Comparison of ENCODE assay signal across 30 cellular contexts in the genomic region with DNA sequence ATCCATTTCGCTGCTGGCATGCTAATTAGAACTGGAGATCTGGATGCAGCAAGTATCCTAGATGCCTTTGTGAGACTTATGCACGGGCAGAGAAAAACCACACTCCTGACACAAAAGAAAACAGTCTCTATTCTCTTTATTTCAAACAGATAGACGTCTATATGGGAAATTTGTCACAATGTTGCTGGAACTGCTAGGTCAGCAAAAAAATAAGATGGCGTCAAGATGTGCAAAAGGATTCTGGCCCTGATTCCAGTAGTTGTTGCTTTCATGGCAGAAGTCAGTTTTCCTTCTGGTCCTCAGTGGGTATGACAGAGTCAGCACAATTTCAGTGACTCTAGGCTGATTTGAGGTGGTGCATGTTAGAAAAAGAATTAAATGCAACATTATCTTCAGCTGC.
"Had no signal": no experiment of that assay in that cellular context is flagged by ENCODE, and none has a peak within 500 bp of the region (broad histone marks: within the 10 kb centered on the region; RNA-seq: fewer than 3 reads in every experiment).

No MANE protein-coding gene starts in this region.

- H2AFZ ChIP-seq: neural progenitor cell, parathyroid adenoma had no signal

- DNase-seq: naive thymus-derived CD4-positive, alpha-beta T cell; natural killer cell; nucleus accumbens; posterior cingulate gyrus; psoas muscle; right cardiac atrium; spleen; stimulated activated CD4-positive, alpha-beta T cell treated with anti-CD3 and anti-CD28 coated beads, Interleukin-12 subunit alpha, Interleukin-12 subunit beta, amount 100 ng/mL, for 4 hours; stimulated activated CD4-positive, alpha-beta T cell treated with anti-CD3 and anti-CD28 coated beads, Interleukin-1b, Interleukin-23, amount 100 ng/mL, for 48 hours; stimulated activated CD4-positive, alpha-beta T cell treated with anti-CD3 and anti-CD28 coated beads, Interleukin-4, amount 100 ng/mL, for 1 hour; stimulated activated CD4-positive, alpha-beta T cell treated with anti-CD3 and anti-CD28 coated beads, Interleukin-4, amount 100 ng/mL, for 4 hours; stimulated activated CD8-positive, alpha-beta memory T cell treated with anti-CD3 and anti-CD28 coated beads, Interleukin-4, amount 100 ng/mL, for 48 hours; stimulated activated naive CD4-positive, alpha-beta T cell; stimulated activated naive CD8-positive, alpha-beta T cell treated with anti-CD3 and anti-CD28 coated beads, Interleukin-15, amount 100 ng/mL, for 72 hours; stimulated activated naive CD8-positive, alpha-beta T cell treated with anti-CD3 and anti-CD28 coated beads, Interleukin-15, Interleukin-2, amounts not matched to agents 100 U/mL and 50 U/mL, for 24 hours; substantia nigra; testis; trophoblast cell; upper lobe of left lung had no signal

- FAIRE-seq: urothelium cell line had no signal

- H3K36me3 ChIP-seq: neural progenitor cell, neutrophil, spleen, suprapubic skin, tibial nerve, upper lobe of left lung, vagina had no signal

- H3K4me1 ChIP-seq: neural progenitor cell, parathyroid adenoma, psoas muscle, spleen, suprapubic skin, testis, tibial nerve, upper lobe of left lung, vagina had no signal

- H3K9ac ChIP-seq: neural progenitor cell, parathyroid adenoma had no signal

- H3K4me2 ChIP-seq: neural progenitor cell, smooth muscle cell had no signal

- H3K9me3 ChIP-seq: neutrophil, psoas muscle, suprapubic skin, testis, tibial nerve, upper lobe of left lung, vagina had no signal

- H3K79me2 ChIP-seq: parathyroid adenoma had no signal

- H3K27me3 ChIP-seq: neural progenitor cell, neutrophil, spleen, suprapubic skin, testis, tibial nerve, upper lobe of left lung, vagina had no signal

- H3K27ac ChIP-seq: neural progenitor cell, neutrophil, parathyroid adenoma, psoas muscle, skin epidermis, spleen, suprapubic skin, testis, tibial nerve, upper lobe of left lung, vagina had no signal

- H3K4me3 ChIP-seq: neural progenitor cell, psoas muscle, skin epidermis, smooth muscle cell, spleen, suprapubic skin, testis, tibial nerve, upper lobe of left lung, vagina had no signal

- ATAC-seq: naive thymus-derived CD4-positive, alpha-beta T cell; natural killer cell; psoas muscle; right cardiac atrium; sciatic nerve; stimulated activated memory B cell treated with anti-CD40 and anti-IgM and Interleukin-4, amounts not matched to agents 10 μg/mL and 1 μg/mL and 100 μg/mL, for 72 hours; stimulated activated naive CD8-positive, alpha-beta T cell treated with anti-CD3 and anti-CD28 coated beads, Interleukin-15, amount 100 ng/mL, for 72 hours; stimulated activated naive CD8-positive, alpha-beta T cell treated with anti-CD3 and anti-CD28 coated beads, Interleukin-15, Interleukin-2, amounts not matched to agents 100 U/mL and 50 U/mL, for 24 hours had no signal
